25 cellular contexts compared by ENCODE assay signal in the genomic region with DNA sequence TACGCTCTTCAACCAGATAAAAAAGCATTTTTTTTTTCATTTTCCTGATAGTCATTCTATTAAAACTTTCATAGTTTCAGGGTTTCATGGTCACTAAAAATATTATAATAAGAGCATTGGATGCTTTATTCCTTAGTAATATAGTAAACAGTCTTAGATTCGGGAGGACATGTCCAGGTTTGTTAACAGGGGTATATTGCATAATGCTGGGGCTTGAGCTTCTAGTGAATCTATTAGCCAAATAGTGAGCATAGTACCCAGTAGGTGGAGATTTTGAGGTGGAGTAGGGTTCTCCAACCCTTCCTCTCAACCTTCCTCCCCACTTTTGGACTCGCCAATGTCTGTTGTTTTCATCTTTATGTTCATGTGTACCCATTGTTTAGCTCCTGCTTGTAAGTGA.
DNase-seq lines count a peak whose midpoint lies in the region; ATAC-seq, FAIRE-seq and TF ChIP-seq lines count a peak whose summit lies in the region.
"Had no signal": no experiment of that assay in that cellular context is flagged by ENCODE, and none has a peak within 500 bp of the region (broad histone marks: within the 10 kb centered on the region; RNA-seq: fewer than 3 reads in every experiment).

No MANE protein-coding gene starts in this region.

- H3K36me3 ChIP-seq in mammary epithelial cell (ENCODE audit: insufficient read depth, low read length) (no peaks in the 10 kb centered on the region), astrocyte (ENCODE audit: insufficient read depth, low read length) (no peaks in the 10 kb centered on the region), tibial artery (no peaks in the 10 kb centered on the region), neuronal stem cell (replicated peaks in 1 of 2; ENCODE audit: control insufficient read depth in 2 of 2, insufficient read depth in 2 of 2, low read length in 2 of 2) (peaks cover 7% of the 10 kb centered on the region in 2 donors)
- H3K36me3 ChIP-seq: BE2C, HAP-1 had no signal

- no peak overlapping the region for H2BK5ac ChIP-seq in neuronal stem cell (ENCODE audit: low read length)

- TF ChIP-seq CTCF in mammary epithelial cell (conservative IDR thresholded peaks at IDR 0.05 in 1 of 2, IDR thresholded peaks at IDR 0.05 in 1 of 2; ENCODE audit: extremely low read depth in 1 of 2, insufficient read depth in 1 of 2, low read depth in 1 of 2, low read length in 2 of 2) (no peak), MCF 10A (IDR thresholded peaks at IDR 0.05; ENCODE audit: unreplicated experiment) (no peak), astrocyte (IDR thresholded peaks at IDR 0.05; ENCODE audit: insufficient read depth, low read depth, low read length) (no peak), epithelial cell of esophagus (IDR thresholded peaks at IDR 0.05; ENCODE audit: insufficient read depth, low read depth, low read length, missing control alignments) (no peak), tibial artery (IDR thresholded peaks at IDR 0.05) (no peak)

- no peak overlapping the region for H2AFZ ChIP-seq in mammary epithelial cell (ENCODE audit: low read depth, low read length)
- no peak overlapping the region for H2AFZ ChIP-seq in astrocyte (ENCODE audit: low read depth, low read length)
- no peak overlapping the region for H2AFZ ChIP-seq in neuronal stem cell (ENCODE audit: low read length)

- H4K91ac ChIP-seq in neuronal stem cell (ENCODE audit: low read depth, low read length, poor library complexity): no peak overlapping the region

- CTCF ChIA-PET in mammary epithelial cell (lab: Charles Lee; ENCODE audit: low non-redundant PET) (interaction anchor here (0.6 kb wide), 1 partner anchor 200 kb away, joined by 4 read pairs; no protein-coding TSS in a partner anchor), MCF 10A (lab: Yijun Ruan, JAX) (interaction anchor here (0.6 kb wide), 1 partner anchor 199 kb away, joined by 3 read pairs; no protein-coding TSS in a partner anchor)

- H3K9ac ChIP-seq in mammary epithelial cell (ENCODE audit: insufficient read depth, low read length): no peak overlapping the region
- no peak overlapping the region for H3K9ac ChIP-seq in astrocyte (ENCODE audit: low read length)
- no peak overlapping the region for H3K9ac ChIP-seq in neuronal stem cell (ENCODE audit: low read depth, low read length, poor library complexity)
- H3K9ac ChIP-seq: BLaER1 treated with 17β-estradiol and CSF1 and Interleukin-3, amounts not matched to agents 10 nM and 100 nM had no signal

- no peaks in the 10 kb centered on the region for H3K9me3 ChIP-seq in mammary epithelial cell (replicated peaks; ENCODE audit: insufficient read depth, low read length)
- H3K9me3 ChIP-seq in astrocyte (ENCODE audit: insufficient read depth, low read depth, low read length): no peaks in the 10 kb centered on the region
- H3K9me3 ChIP-seq in tibial artery: peaks cover 0 to 4% (median 0%) of the 10 kb centered on the region in 3 donors
- peaks cover 3 to 27% of the 10 kb centered on the region in 2 donors for H3K9me3 ChIP-seq in neuronal stem cell (replicated peaks in 1 of 2; ENCODE audit: control insufficient read depth in 2 of 2, insufficient read depth in 1 of 2, low read depth in 1 of 2, low read length in 2 of 2)
- H3K9me3 ChIP-seq: BE2C, HAP-1 had no signal

- dilution Hi-C loops in mammary epithelial cell (cut with HindIII; ENCODE audit: low sequenced_read_pairs): no loop called here

- no peak overlapping the region for H3K23ac ChIP-seq in neuronal stem cell (ENCODE audit: low read depth, low read length, poor library complexity)

- H3K79me1 ChIP-seq in neuronal stem cell (ENCODE audit: low read depth, low read length): no peaks in the 10 kb centered on the region

- H3K4me1 Mint-ChIP-seq in MCF 10A (ENCODE audit: insufficient read depth, unreplicated experiment) (peaks cover 12% of the 10 kb centered on the region), astrocyte (ENCODE audit: low read depth, unreplicated experiment) (peaks cover 26% of the 10 kb centered on the region)

- H3K4me1 ChIP-seq in mammary epithelial cell (ENCODE audit: insufficient read depth, low read length) (peaks cover 16% of the 10 kb centered on the region), astrocyte (ENCODE audit: insufficient read depth, low read length) (peaks cover 31% of the 10 kb centered on the region), tibial artery (peaks cover 0 to 73% (median 42%) of the 10 kb centered on the region in 4 donors), neuronal stem cell (ENCODE audit: control insufficient read depth in 2 of 2, insufficient read depth in 1 of 2, low read depth in 1 of 2, low read length in 2 of 2) (peaks cover 8 to 18% of the 10 kb centered on the region in 2 donors)

- no peaks in the 10 kb centered on the region for H3K27me3 Mint-ChIP-seq in MCF 10A (ENCODE audit: insufficient read depth, unreplicated experiment)
- no peaks in the 10 kb centered on the region for H3K27me3 Mint-ChIP-seq in astrocyte (ENCODE audit: low read depth, unreplicated experiment)
- H3K27me3 Mint-ChIP-seq: CD4-positive, alpha-beta T cell had no signal

- ATAC-seq in left cardiac atrium: no peak

- H3K4me3 Mint-ChIP-seq in MCF 10A (ENCODE audit: unreplicated experiment) (no peak overlapping the region), astrocyte (ENCODE audit: unreplicated experiment) (no peak overlapping the region)
- H3K4me3 Mint-ChIP-seq: CD14-positive monocyte; CD4-positive, alpha-beta T cell; HFFc6 had no signal

- H3K27ac Mint-ChIP-seq in MCF 10A (ENCODE audit: low read depth, unreplicated experiment) (no peak overlapping the region), astrocyte (ENCODE audit: unreplicated experiment) (peak overlapping the region; percentile 51)
- H3K27ac Mint-ChIP-seq: CD14-positive monocyte; CD4-positive, alpha-beta T cell; HFFc6 had no signal

- no peaks in the 10 kb centered on the region for H3K27me3 ChIP-seq in mammary epithelial cell (ENCODE audit: insufficient read depth, low read length)
- no peaks in the 10 kb centered on the region for H3K27me3 ChIP-seq in astrocyte (ENCODE audit: insufficient read depth, low read length)
- H3K27me3 ChIP-seq in tibial artery: no peaks in the 10 kb centered on the region
- no peaks in the 10 kb centered on the region for H3K27me3 ChIP-seq in neuronal stem cell (ENCODE audit: control insufficient read depth in 3 of 3, insufficient read depth in 3 of 3, low read depth in 1 of 3, low read length in 3 of 3)
- H3K27me3 ChIP-seq: BE2C; BLaER1 treated with 17β-estradiol and CSF1 and Interleukin-3, amounts not matched to agents 10 nM and 100 nM had no signal

- no peak overlapping the region for H3K4me2 ChIP-seq in mammary epithelial cell (ENCODE audit: insufficient read depth, low read depth, low read length)
- H3K4me2 ChIP-seq in astrocyte (ENCODE audit: low read length): no peak overlapping the region
- H3K4me2 ChIP-seq in neuronal stem cell (ENCODE audit: insufficient read depth, low read length, poor library complexity, severe bottlenecking): no peak overlapping the region
- H3K4me2 ChIP-seq: BLaER1 treated with 17β-estradiol and CSF1 and Interleukin-3, amounts not matched to agents 10 nM and 100 nM had no signal

- H3K4ac ChIP-seq in neuronal stem cell (ENCODE audit: low read length): no peak overlapping the region

- FAIRE-seq in astrocyte (lab: Jason Lieb, UNC): no peak
- FAIRE-seq: A204.1, GM12892, H54 had no signal

- no TSS peak for BruUV-seq in mammary epithelial cell (replicated peaks; lab: Mats Ljungman, UMichigan)
- BruUV-seq in MCF 10A (replicated peaks; lab: Mats Ljungman, UMichigan): no TSS peak

- no peak overlapping the region for H2AK5ac ChIP-seq in neuronal stem cell (ENCODE audit: low read depth, low read length)

- no peak overlapping the region for H3K14ac ChIP-seq in neuronal stem cell (ENCODE audit: low read length)

- 92% methylated on average over 3 of the region's 3 CpGs for WGBS in mammary epithelial cell (ENCODE audit: low coverage, missing lambda C conversion rate)
- WGBS in neuronal stem cell (ENCODE audit: extremely low coverage in 2 of 2, insufficient read length in 2 of 2, insufficient replicate concordance in 1 of 2), 2 donors: no CpG with 5 or more reads among the region's 3 CpGs

- no peaks in the 10 kb centered on the region for H3K79me2 ChIP-seq in mammary epithelial cell (ENCODE audit: insufficient read depth, low read length)
- H3K79me2 ChIP-seq in astrocyte (ENCODE audit: insufficient read depth, low read length): no peaks in the 10 kb centered on the region

- H3K36me3 Mint-ChIP-seq in MCF 10A (ENCODE audit: insufficient read depth, unreplicated experiment) (peaks cover 28% of the 10 kb centered on the region), astrocyte (ENCODE audit: low read depth, unreplicated experiment) (peaks cover 16% of the 10 kb centered on the region)

- no peak overlapping the region for H3K18ac ChIP-seq in neuronal stem cell (ENCODE audit: low read length)

- in situ Hi-C loops in mammary epithelial cell (cut with MboI; ENCODE audit: low sequenced_read_pairs in 2 of 2): no loop called here

- H3K9me3 Mint-ChIP-seq in MCF 10A (ENCODE audit: unreplicated experiment): peaks cover 22% of the 10 kb centered on the region
- peaks cover 12% of the 10 kb centered on the region for H3K9me3 Mint-ChIP-seq in astrocyte (ENCODE audit: unreplicated experiment)

- H4K8ac ChIP-seq in neuronal stem cell (ENCODE audit: low read depth, low read length): no peak overlapping the region

- no peak overlapping the region for H3K4me3 ChIP-seq in mammary epithelial cell (replicated peaks in 1 of 3; ENCODE audit: insufficient read depth in 1 of 3, low read depth in 2 of 3, low read length in 3 of 3)
- H3K4me3 ChIP-seq in astrocyte (ENCODE audit: insufficient read depth, low read depth, low read length): no peak overlapping the region
- no peak overlapping the region for H3K4me3 ChIP-seq in epithelial cell of esophagus (ENCODE audit: low read length)
- H3K4me3 ChIP-seq in tibial artery: no peak overlapping the region
- no peak overlapping the region for H3K4me3 ChIP-seq in neuronal stem cell (ENCODE audit: low read length in 2 of 2)
- H3K4me3 ChIP-seq: BLaER1 treated with 17β-estradiol and CSF1 and Interleukin-3, amounts not matched to agents 10 nM and 100 nM; HAP-1 had no signal

- H4K20me1 ChIP-seq in mammary epithelial cell (ENCODE audit: insufficient read depth, low read length) (no peaks in the 10 kb centered on the region), astrocyte (ENCODE audit: insufficient read depth, low read length) (no peaks in the 10 kb centered on the region)

- H3K27ac ChIP-seq in mammary epithelial cell (ENCODE audit: insufficient read depth, low read depth, low read length): no peak overlapping the region
- no peak overlapping the region for H3K27ac ChIP-seq in astrocyte (ENCODE audit: low read depth, low read length)
- peak overlapping the region; percentile 40 to 58 for H3K27ac ChIP-seq in tibial artery
- no peak overlapping the region for H3K27ac ChIP-seq in neuronal stem cell (replicated peaks; ENCODE audit: low read length)
- H3K27ac ChIP-seq: 22Rv1; BLaER1 treated with 17β-estradiol and CSF1 and Interleukin-3, amounts not matched to agents 10 nM and 100 nM had no signal

- H2BK120ac ChIP-seq in neuronal stem cell (ENCODE audit: low read depth, low read length): no peak overlapping the region

- intact Hi-C loops in mammary epithelial cell (cut with micrococcal nuclease): no loop called here
- intact Hi-C loops in MCF 10A (cut with micrococcal nuclease): no loop called here
- intact Hi-C loops in tibial artery (cut with DNase I; ENCODE audit: low total_unique reads): no loop called here
- intact Hi-C loops in left cardiac atrium (cut with DNase I): no loop called here

- POLR2A ChIA-PET in MCF 10A (lab: Yijun Ruan, JAX): interaction anchor here (0.6 to 1.2 kb wide), 2 partner anchors 8 to 325 kb away, joined by 3 to 4 read pairs; no protein-coding TSS in a partner anchor

- no peak overlapping the region for H2BK12ac ChIP-seq in neuronal stem cell (ENCODE audit: low read length)

- H2BK15ac ChIP-seq in neuronal stem cell (ENCODE audit: low read length): no peak overlapping the region

- DNase-seq in mammary epithelial cell (peak; percentile 41), MCF 10A (ENCODE audit: unreplicated experiment) (no peak), astrocyte (ENCODE audit: low read depth) (no peak), epithelial cell of esophagus (ENCODE audit: low read depth) (peak; percentile 74), tibial artery (no peak), left cardiac atrium (no peak), GDM1 (lab: John Stamatoyannopoulos, UW) (no peak), neuronal stem cell (ENCODE audit: low spot score) (no peak)
- DNase-seq: ACHN; AML-193; BE2C; Calu3; CD4-positive, alpha-beta T cell; COR-L47; DMS53; DMS79 treated with DMSO at 0.1 percent for 48 hours; GOT3; HFFc6 had no signal

Comparison
In these comparisons a context has a peak if more than half of its experiments do, and no peak if none do; other contexts are left out.
1. DNase-seq: peak in mammary epithelial cell (single experiment) and epithelial cell of esophagus (single experiment); none in MCF 10A (single experiment), astrocyte (single experiment), tibial artery (0 of 2), left cardiac atrium (single experiment), GDM1 (single experiment) and neuronal stem cell (single experiment).
2. H3K27ac ChIP-seq: peak in tibial artery (2 of 2); none in mammary epithelial cell (single experiment), astrocyte (single experiment) and neuronal stem cell (single experiment).